In the genomic region with DNA sequence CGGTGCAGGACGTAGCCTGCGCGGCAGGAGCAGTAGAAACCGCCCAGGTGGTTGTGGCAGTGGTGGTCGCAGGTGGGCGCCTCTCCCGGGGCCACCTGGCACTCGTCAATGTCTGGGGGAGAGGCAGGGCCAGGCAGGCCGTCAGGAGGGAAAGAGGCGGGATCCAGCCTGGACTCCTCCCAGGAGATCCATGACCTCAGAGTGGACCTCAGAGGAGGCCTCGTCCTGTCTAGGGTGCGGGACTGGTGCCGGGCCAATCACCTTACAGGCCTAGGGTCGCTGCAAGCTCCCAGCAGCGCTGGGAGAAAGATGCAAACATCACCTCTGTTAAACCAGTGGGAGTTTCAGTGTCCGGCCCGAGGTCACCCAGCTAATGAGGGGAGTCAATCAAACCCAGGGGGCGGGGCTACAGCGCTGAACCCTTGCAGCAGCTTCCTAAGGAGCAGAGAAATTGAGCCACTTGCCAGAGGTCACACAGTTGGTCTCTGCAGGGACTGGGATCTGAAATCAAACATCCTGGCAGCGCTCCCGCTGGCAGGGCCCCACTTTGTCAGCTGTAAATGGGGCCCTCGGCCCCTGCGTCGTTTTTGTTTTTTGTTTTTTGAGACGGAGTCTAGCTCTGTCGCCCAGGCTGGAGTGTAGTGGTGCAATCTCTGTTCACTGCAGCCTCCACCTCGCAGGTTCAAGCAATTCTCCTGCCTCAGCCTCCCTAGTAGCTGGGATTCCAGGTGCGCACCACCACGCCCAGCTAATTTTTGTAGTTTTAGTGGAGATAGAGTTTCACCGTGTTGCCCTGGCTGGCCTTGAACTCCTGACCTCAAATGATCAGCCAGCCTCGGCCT, we compare ENCODE assay signal across 15 cellular contexts. TPM values are rescaled to one million over a fixed set of nuclear protein-coding genes. Genes with fewer than 3 reads are reported as not detected.
DNase-seq lines count a peak whose midpoint lies in the region; ATAC-seq and TF ChIP-seq lines count a peak whose summit lies in the region.
"Had no signal": no experiment of that assay in that cellular context is flagged by ENCODE, and none has a peak within 500 bp of the region (broad histone marks: within the 10 kb centered on the region; RNA-seq: fewer than 3 reads in every experiment).

No MANE protein-coding gene starts in this region.

- H3K9me3 Mint-ChIP-seq in CD14-positive monocyte: peaks cover 0 to 3% (median 0%) of the 10 kb centered on the region in 7 donors
- H3K9me3 Mint-ChIP-seq: brain had no signal

- TF ChIP-seq CTCF in Panc1 (IDR thresholded peaks at IDR 0.05): no peak
- TF ChIP-seq CTCF in CD14-positive monocyte (IDR thresholded peaks at IDR 0.05): no peak

- no peaks in the 10 kb centered on the region for H3K27me3 ChIP-seq in Panc1 (ENCODE audit: control insufficient read depth, insufficient read depth, low read length)

- H3K4me1 Mint-ChIP-seq in CD14-positive monocyte: no peaks in the 10 kb centered on the region
- H3K4me1 Mint-ChIP-seq: brain had no signal

- H3K9me3 ChIP-seq in Panc1 (ENCODE audit: control insufficient read depth, insufficient read depth, low read depth, low read length): no peaks in the 10 kb centered on the region

- H3K27ac ChIP-seq in Panc1 (ENCODE audit: low read length): no peak overlapping the region
- H3K27ac ChIP-seq: SK-N-MC had no signal

- peaks cover 0 to 1% (median 0%) of the 10 kb centered on the region in 3 donors for H3K27me3 Mint-ChIP-seq in CD14-positive monocyte (ENCODE audit: low read depth in 3 of 3)
- H3K27me3 Mint-ChIP-seq: progenitor cell of endocrine pancreas had no signal

- no peaks in the 10 kb centered on the region for H3K4me1 ChIP-seq in Panc1 (ENCODE audit: control insufficient read depth, insufficient read depth, low read length)

- no peak overlapping the region for H3K27ac Mint-ChIP-seq in CD14-positive monocyte
- H3K27ac Mint-ChIP-seq: brain, progenitor cell of endocrine pancreas had no signal

- POLR2A ChIA-PET in Panc1 (lab: Charles Lee): no interaction called here

- peak; percentile 12 for DNase-seq in DMS79 (lab: John Stamatoyannopoulos, UW)
- no peak for DNase-seq in Panc1 (ENCODE audit: low read depth, low spot score)
- DNase-seq in left lobe of liver (ENCODE audit: low spot score): peak; percentile 74
- no peak for DNase-seq in CD14-positive monocyte (ENCODE audit: low spot score)
- DNase-seq: activated naive CD4-positive, alpha-beta T cell; NCI-H1048; NCI-H2171; stimulated activated CD4-positive, alpha-beta T cell treated with anti-CD3 and anti-CD28 coated beads, Interleukin-1b, Interleukin-23, amount 100 ng/mL, for 48 hours had no signal

- no TSS peak for BruUV-seq in Panc1 (replicated peaks; lab: Mats Ljungman, UMichigan)

- H3K4me3 ChIP-seq in Panc1 (ENCODE audit: low read depth in 2 of 2, low read length in 2 of 2): no peak overlapping the region
- H3K4me3 ChIP-seq: SK-N-MC had no signal

- intact Hi-C loops in Panc1 (cut with micrococcal nuclease; ENCODE audit: unreplicated experiment) (no loop called here), CD14-positive monocyte (cut with micrococcal nuclease) (no loop called here)

- in situ Hi-C loops in Panc1 (cut with HindIII; ENCODE audit: low pct_unique_long_range_greater_than_20kb, low sequenced_read_pairs): no loop called here

- CTCF ChIA-PET in Panc1 (lab: Charles Lee): no interaction called here

- no peaks in the 10 kb centered on the region for H3K36me3 ChIP-seq in Panc1 (ENCODE audit: control insufficient read depth, insufficient read depth, low read length)

- no peak overlapping the region for H3K4me3 Mint-ChIP-seq in CD14-positive monocyte
- H3K4me3 Mint-ChIP-seq: brain had no signal

- H3K36me3 Mint-ChIP-seq in CD14-positive monocyte: no peaks in the 10 kb centered on the region
- H3K36me3 Mint-ChIP-seq: brain had no signal

- ATAC-seq in Panc1: peak; percentile 61
- peak; percentile 34 for ATAC-seq in left lobe of liver
- no peak for ATAC-seq in HG03442 (IDR thresholded peaks at IDR 0.05; ENCODE audit: unreplicated experiment)
- ATAC-seq in HG02798 (IDR thresholded peaks at IDR 0.05; ENCODE audit: poor library complexity, unreplicated experiment): no peak

RNA-seq across cellular contexts. Expression of a gene that starts 1.4 kb away (rescaled TPM):
- total RNA-seq in Panc1 (2021; ENCODE audit: unreplicated experiment) (0.41 TPM), left lobe of liver (206 TPM)
- polyA plus RNA-seq in Panc1 (2012; ENCODE audit: insufficient read length): 0.88 TPM
- not detected for polyA plus RNA-seq in CD14-positive monocyte
- total RNA-seq: mucosa of gallbladder, progenitor cell of endocrine pancreas, urinary bladder had no signal
- polyA plus RNA-seq: urinary bladder had no signal

RNA-seq across cellular contexts. Expression of a gene that starts 14.2 kb away (rescaled TPM):
- total RNA-seq in Panc1 (2021; ENCODE audit: unreplicated experiment) (249 TPM), left lobe of liver (28.5 TPM)
- 413 TPM for polyA plus RNA-seq in Panc1 (2012; ENCODE audit: insufficient read length)
- 10 to 100 TPM; 23.2 to 37.6 TPM for polyA plus RNA-seq in CD14-positive monocyte

RNA-seq across cellular contexts. Expression of a gene that starts 33.2 kb away (rescaled TPM):
- total RNA-seq in Panc1 (2021; ENCODE audit: unreplicated experiment) (196 TPM), left lobe of liver (59.1 TPM)
- polyA plus RNA-seq in Panc1 (2012; ENCODE audit: insufficient read length): 181 TPM
- polyA plus RNA-seq in CD14-positive monocyte: 10 to 100 TPM; 49.4 to 61.4 TPM

RNA-seq across cellular contexts. Expression of a gene that starts 54.0 kb away (rescaled TPM):
- total RNA-seq in Panc1 (2021; ENCODE audit: unreplicated experiment) (93.1 TPM), left lobe of liver (17.2 TPM)
- polyA plus RNA-seq in Panc1 (2012; ENCODE audit: insufficient read length): 67.5 TPM
- polyA plus RNA-seq in CD14-positive monocyte: 10 to 100 TPM; 24.0 to 27.4 TPM

Comparison
In these comparisons a context has a peak if more than half of its experiments do, and no peak if none do; other contexts are left out.
1. DNase-seq: peak in DMS79 (single experiment) and left lobe of liver (single experiment); none in Panc1 (single experiment) and CD14-positive monocyte (single experiment).
2. ATAC-seq: peak in Panc1 (single experiment) and left lobe of liver (single experiment); none in HG03442 (single experiment) and HG02798 (single experiment).
3. RNA of a gene that starts 1.4 kb away (total RNA-seq): 206 TPM in left lobe of liver (single experiment); 0.41 TPM in Panc1 (single experiment); every median in the first group is over 100 times any median in the second.